ENCODE assay signal across 10 cellular contexts in genomic region chr1:68495532-68495931, GRCh38. TPM values are rescaled to one million over a fixed set of nuclear protein-coding genes. Genes with fewer than 3 reads are reported as not detected.
DNase-seq lines count a peak whose midpoint lies in the region; ATAC-seq, FAIRE-seq and TF ChIP-seq lines count a peak whose summit lies in the region.
"Had no signal": no experiment of that assay in that cellular context is flagged by ENCODE, and none has a peak within 500 bp of the region (broad histone marks: within the 10 kb centered on the region; RNA-seq: fewer than 3 reads in every experiment).

No MANE protein-coding gene starts in this region.

- CTCF ChIA-PET in K562 (lab: Yijun Ruan, JAX; ENCODE audit: low intra/inter-chr PET ratio): no interaction called here

- H3K4me1 Mint-ChIP-seq in activated CD4-positive, alpha-beta T cell treated with anti-CD3 and anti-CD28 coated beads, Interleukin-2, amount 10 ng/mL, durations not matched to agents 24 days and 14 days: peaks cover 23% of the 10 kb centered on the region

- no peak for FAIRE-seq in K562 (lab: Jason Lieb, UNC)

- H3K36me3 ChIP-seq in K562 (ENCODE audit: control insufficient read depth, insufficient read depth, low read length) (peaks cover 29% of the 10 kb centered on the region), upper lobe of left lung (no peaks in the 10 kb centered on the region)

- H3K79me2 ChIP-seq in K562 (ENCODE audit: control insufficient read depth, insufficient read depth, low read length): peaks cover 56% of the 10 kb centered on the region

- H3K27me3 Mint-ChIP-seq in activated CD4-positive, alpha-beta T cell treated with anti-CD3 and anti-CD28 coated beads, Interleukin-2, amount 10 ng/mL, durations not matched to agents 24 days and 14 days: peaks cover 25% of the 10 kb centered on the region

- no TSS peak for BruUV-seq in K562 (replicated peaks; lab: Mats Ljungman, UMichigan)

- peak overlapping the region; percentile 86 for H3K27ac Mint-ChIP-seq in activated CD4-positive, alpha-beta T cell treated with anti-CD3 and anti-CD28 coated beads, Interleukin-2, amount 10 ng/mL, durations not matched to agents 24 days and 14 days

- TF ChIP-seq POLR2A in K562 (conservative IDR thresholded peaks at IDR 0.05) (no peak), upper lobe of left lung (IDR thresholded peaks at IDR 0.05) (no peak)

- H3K9me3 Mint-ChIP-seq in activated CD4-positive, alpha-beta T cell treated with anti-CD3 and anti-CD28 coated beads, Interleukin-2, amount 10 ng/mL, durations not matched to agents 24 days and 14 days: no peaks in the 10 kb centered on the region

- peak overlapping the region; percentile 99 for H2AFZ ChIP-seq in K562 (ENCODE audit: low read depth, low read length)

- peak overlapping the region; percentile 93 for H3K4me2 ChIP-seq in K562 (ENCODE audit: insufficient read depth, low read length)

- TF ChIP-seq CTCF in K562 (IDR thresholded peaks at IDR 0.05 in 2 of 3, conservative IDR thresholded peaks at IDR 0.05 in 1 of 3; ENCODE audit: insufficient read depth in 2 of 3, low read depth in 1 of 3, low read length in 3 of 3) (no peak), upper lobe of left lung (IDR thresholded peaks at IDR 0.05) (no peak)

- H3K4me1 ChIP-seq in K562 (replicated peaks in 1 of 2; ENCODE audit: control insufficient read depth in 2 of 2, insufficient read depth in 2 of 2, low read length in 2 of 2) (peaks cover 3 to 7% of the 10 kb centered on the region in 2 experiments; a peak in 1 of 5 replicates), upper lobe of left lung (peaks cover 9 to 21% (median 12%) of the 10 kb centered on the region in 4 donors)

- TF ChIP-seq EP300 in K562 (IDR thresholded peaks at IDR 0.05; ENCODE audit: low read length) (no peak), upper lobe of left lung (IDR thresholded peaks at IDR 0.05) (no peak)

- intact Hi-C loops in activated CD4-positive, alpha-beta T cell treated with anti-CD3 and anti-CD28 coated beads, Interleukin-2, amount 10 ng/mL, durations not matched to agents 24 days and 14 days (cut with micrococcal nuclease): no loop called here
- intact Hi-C loops in K562 (cut with micrococcal nuclease): no loop called here

- H3K4me3 ChIP-seq in K562 (peak overlapping the region; percentile 76), upper lobe of left lung (peak overlapping the region in 1 of 4 donors; percentile 81)

- peak overlapping the region in 1 of 2 experiments; percentile 99; a peak in 2 of 4 replicates for H3K9ac ChIP-seq in K562 (ENCODE audit: insufficient read depth in 1 of 2, low read depth in 2 of 2, low read length in 2 of 2)

- H3K27ac ChIP-seq in K562 (ENCODE audit: extremely low read depth, low read depth, low read length): peak overlapping the region; percentile 99
- no peak overlapping the region for H3K27ac ChIP-seq in upper lobe of left lung

- no peaks in the 10 kb centered on the region for H3K9me3 ChIP-seq in K562 (replicated peaks; ENCODE audit: control insufficient read depth, insufficient read depth, low read depth, low read length)
- no peaks in the 10 kb centered on the region for H3K9me3 ChIP-seq in upper lobe of left lung

- in situ Hi-C loops in K562 (cut with MboI): loop anchor here (25.0 kb wide), 1 partner anchor 1642 kb away; no protein-coding TSS in a partner anchor

- DNase-seq in activated CD4-positive, alpha-beta T cell treated with anti-CD3 and anti-CD28 coated beads, Interleukin-2, amount 10 ng/mL, durations not matched to agents 24 days and 14 days: no peak
- no peak for DNase-seq in activated CD4-positive, alpha-beta T cell treated with anti-CD3 and anti-CD28 coated beads for 1 hour
- peak; percentile 5 for DNase-seq in NAMALWA (ENCODE audit: low spot score)
- DNase-seq in K562 (ENCODE audit: extremely low read depth in 1 of 4, low spot score in 3 of 4): peak in 3 of 4 experiments; percentile 8 to 24 (median 9)
- peak; percentile 12 for DNase-seq in renal cortical epithelial cell (ENCODE audit: low read depth)
- DNase-seq in stimulated activated CD4-positive, alpha-beta T cell treated with anti-CD3 and anti-CD28 coated beads, Interleukin-4, amount 100 ng/mL, for 1 hour: no peak
- DNase-seq in upper lobe of left lung: no peak
- no peak for DNase-seq in SW 1271 (lab: John Stamatoyannopoulos, UW)
- DNase-seq: stimulated activated naive CD4-positive, alpha-beta T cell treated with Interleukin-2 at 50 U/mL for 16 hours had no signal

- peak; percentile 33 for ATAC-seq in K562
- no peak for ATAC-seq in upper lobe of left lung (ENCODE audit: low FRiP score in 2 of 2)

- H3K4me3 Mint-ChIP-seq in activated CD4-positive, alpha-beta T cell treated with anti-CD3 and anti-CD28 coated beads, Interleukin-2, amount 10 ng/mL, durations not matched to agents 24 days and 14 days: peak overlapping the region; percentile 92

- H3K27me3 ChIP-seq in K562 (ENCODE audit: control insufficient read depth in 2 of 2, insufficient read depth in 2 of 2, low read length in 2 of 2) (no peaks in the 10 kb centered on the region), upper lobe of left lung (no peaks in the 10 kb centered on the region)

- 5% methylated on average over 3 of the region's 3 CpGs for WGBS in K562 (ENCODE audit: insufficient coverage, low coverage, missing lambda C conversion rate)
- 74 to 90% methylated on average over 3 of the region's 3 CpGs for WGBS in upper lobe of left lung, 2 donors

- POLR2A ChIA-PET in K562 (lab: Yijun Ruan, JAX): interaction anchor here (0.7 to 1.5 kb wide), 4 partner anchors 10 to 91 kb away, joined by 3 to 4 read pairs (median 4); no protein-coding TSS in a partner anchor

- peaks cover 14% of the 10 kb centered on the region for H3K36me3 Mint-ChIP-seq in activated CD4-positive, alpha-beta T cell treated with anti-CD3 and anti-CD28 coated beads, Interleukin-2, amount 10 ng/mL, durations not matched to agents 24 days and 14 days (ENCODE audit: low read depth)

- no peaks in the 10 kb centered on the region for H3K9me1 ChIP-seq in K562 (ENCODE audit: control insufficient read depth, insufficient read depth, low read length)

- no peaks in the 10 kb centered on the region for H4K20me1 ChIP-seq in K562 (replicated peaks; ENCODE audit: control insufficient read depth, insufficient read depth, low read length)

- no peak for TF ChIP-seq RAD21 in K562 (CRISPR knock-in tag; conservative IDR thresholded peaks at IDR 0.05 in 1 of 2, IDR thresholded peaks at IDR 0.05 in 1 of 2)

TF ChIP-seq in K562, 482 proteins besides CTCF, POLR2A, EP300 and RAD21 (continues in another document):
- TF ChIP-seq ZNF507 (tag; conservative IDR thresholded peaks at IDR 0.05) (no peak), ESRRA (IDR thresholded peaks at IDR 0.05; ENCODE audit: borderline replicate concordance, low read depth) (peak; percentile 40; the same call in 1 of the 2 replicates)

RNA-seq across cellular contexts. Expression of gene DEPDC1, which starts 1.4 kb away (rescaled TPM):
- total RNA-seq in activated CD4-positive, alpha-beta T cell treated with anti-CD3 and anti-CD28 coated beads, Interleukin-2, amount 10 ng/mL, durations not matched to agents 24 days and 14 days: 10.8 and 13.3 TPM in 2 replicates
- 6.6 and 54.0 TPM in 2 replicates for total RNA-seq in K562 (2011; cell fraction: chromatin; rRNA removed; ENCODE audit: low replicate concordance)
- 3.8 and 6.1 TPM in 2 replicates for total RNA-seq in K562 (2011; cell fraction: nucleolus; rRNA removed)
- 10.5 and 16.3 TPM in 2 replicates for total RNA-seq in K562 (2011; cell fraction: nucleoplasm; rRNA removed)
- total RNA-seq in K562 (2014; rRNA removed): 13.3 and 17.8 TPM in 2 replicates
- 28.3 and 35.2 TPM in 2 replicates for total RNA-seq in K562 (2014; rRNA removed; fragmentation: Illumina TruSeq; extraction: Trizol)
- 19.3 and 22.8 TPM in 2 replicates for total RNA-seq in K562 (2015; rRNA removed; fragmentation: Illumina TruSeq; extraction: Trizol)
- 24.0 and 25.2 TPM in 2 replicates for total RNA-seq in K562 (2021)
- polyA plus RNA-seq in K562 (2011; rRNA removed): 15.2 and 16.6 TPM in 2 replicates
- polyA plus RNA-seq in K562 (2011; cell fraction: cytosol; rRNA removed): 1.9 and 5.7 TPM in 2 replicates
- polyA plus RNA-seq in K562 (2011; cell fraction: nucleus; rRNA removed): 11.2 and 18.3 TPM in 2 replicates
- 11.6 and 14.9 TPM in 2 replicates for polyA plus RNA-seq in K562 (2012)
- 20.4 and 25.7 TPM in 2 replicates for polyA plus RNA-seq in K562 (2014; fragmentation: Illumina TruSeq; extraction: Trizol)
- polyA plus RNA-seq in K562 (2014; fragmentation: Nextera tagmentation; extraction: Ambion mirVana): 10 to 100 TPM in 1 of 2 experiments, 1 to 10 TPM in 1; 9.9 to 14.3 TPM
- polyA plus RNA-seq in K562 (2014; rRNA removed): 9.4 and 12.1 TPM in 2 replicates
- 27.3 and 31.7 TPM in 2 replicates for polyA minus RNA-seq in K562 (2011; rRNA and poly(A)+ RNA removed)
- polyA minus RNA-seq in K562 (2011; cell fraction: cytosol; rRNA and poly(A)+ RNA removed): 17.5 and 17.8 TPM in 2 replicates
- polyA minus RNA-seq in K562 (2011; cell fraction: nucleus; rRNA and poly(A)+ RNA removed): 14.1 and 29.9 TPM in 2 replicates
- 0.85 and 17.4 TPM in 2 replicates for total RNA-seq in renal cortical epithelial cell
- 1 to 10 TPM in 2 of 6 donors, under 1 TPM in 3, not detected in 1; 0.14 to 1.6 (median 0.69) TPM for total RNA-seq in upper lobe of left lung

RNA-seq across cellular contexts. Expression of gene RPE65, which starts 45.8 kb away (rescaled TPM):
- not detected in 2 replicates for total RNA-seq in activated CD4-positive, alpha-beta T cell treated with anti-CD3 and anti-CD28 coated beads, Interleukin-2, amount 10 ng/mL, durations not matched to agents 24 days and 14 days
- total RNA-seq in K562 (2011; cell fraction: chromatin; rRNA removed; ENCODE audit: low replicate concordance): not detected in 2 replicates
- total RNA-seq in K562 (2011; cell fraction: nucleolus; rRNA removed): not detected in 2 replicates
- not detected in 2 replicates for total RNA-seq in K562 (2011; cell fraction: nucleoplasm; rRNA removed)
- not detected in 2 replicates for total RNA-seq in K562 (2014; rRNA removed)
- not detected in 2 replicates for total RNA-seq in K562 (2014; rRNA removed; fragmentation: Illumina TruSeq; extraction: Trizol)
- not detected in 2 replicates for total RNA-seq in K562 (2015; rRNA removed; fragmentation: Illumina TruSeq; extraction: Trizol)
- not detected in 2 replicates for total RNA-seq in K562 (2021)
- polyA plus RNA-seq in K562 (2011; rRNA removed): not detected in 2 replicates
- not detected in 2 replicates for polyA plus RNA-seq in K562 (2011; cell fraction: cytosol; rRNA removed)
- polyA plus RNA-seq in K562 (2011; cell fraction: nucleus; rRNA removed): not detected in 2 replicates
- not detected in 2 replicates for polyA plus RNA-seq in K562 (2012)
- polyA plus RNA-seq in K562 (2014; fragmentation: Illumina TruSeq; extraction: Trizol): not detected in 2 replicates
- under 1 TPM in 1 of 2 experiments, not detected in 1; 0.14 TPM for polyA plus RNA-seq in K562 (2014; fragmentation: Nextera tagmentation; extraction: Ambion mirVana)
- polyA plus RNA-seq in K562 (2014; rRNA removed): not detected in 2 replicates
- not detected in 2 replicates for polyA minus RNA-seq in K562 (2011; rRNA and poly(A)+ RNA removed)
- polyA minus RNA-seq in K562 (2011; cell fraction: cytosol; rRNA and poly(A)+ RNA removed): not detected in 2 replicates
- not detected in 2 replicates for polyA minus RNA-seq in K562 (2011; cell fraction: nucleus; rRNA and poly(A)+ RNA removed)
- total RNA-seq in renal cortical epithelial cell: not detected in 2 replicates
- not detected for total RNA-seq in upper lobe of left lung
- total RNA-seq: G401 had no signal

Comparison
In these comparisons a context has a peak if more than half of its experiments do, and no peak if none do; other contexts are left out.
1. DNase-seq: peak in NAMALWA (single experiment), K562 (3 of 4) and renal cortical epithelial cell (single experiment); none in activated CD4-positive, alpha-beta T cell treated with anti-CD3 and anti-CD28 coated beads, Interleukin-2, amount 10 ng/mL, durations not matched to agents 24 days and 14 days (single experiment), activated CD4-positive, alpha-beta T cell treated with anti-CD3 and anti-CD28 coated beads for 1 hour (single experiment), stimulated activated CD4-positive, alpha-beta T cell treated with anti-CD3 and anti-CD28 coated beads, Interleukin-4, amount 100 ng/mL, for 1 hour (single experiment), upper lobe of left lung (0 of 2) and SW 1271 (0 of 2).